11 cellular contexts compared by ENCODE assay signal in genomic region chrX:38458071-38458470, GRCh38.
DNase-seq lines count a peak whose midpoint lies in the region; ATAC-seq and TF ChIP-seq lines count a peak whose summit lies in the region.
"Had no signal": no experiment of that assay in that cellular context is flagged by ENCODE, and none has a peak within 500 bp of the region (broad histone marks: within the 10 kb centered on the region; RNA-seq: fewer than 3 reads in every experiment).

No MANE protein-coding gene starts in this region.

- DNase-seq in NCI-H1092 treated with DMSO at 0.1 percent for 48 hours (lab: John Stamatoyannopoulos, UW): peak; percentile 33
- no peak for DNase-seq in NCI-H1092 (lab: John Stamatoyannopoulos, UW)
- DNase-seq in NCI-H69 (lab: John Stamatoyannopoulos, UW): peak; percentile 0
- DNase-seq in epithelial cell of esophagus (ENCODE audit: low read depth): peak; percentile 32
- DNase-seq in retinal pigment epithelial cell (ENCODE audit: low read depth): no peak
- no peak for DNase-seq in activated T-cell treated with anti-CD3 and anti-CD28 coated beads for 4 hours
- DNase-seq: amniotic stem cell, sigmoid colon had no signal

- ATAC-seq in GM21390 (IDR thresholded peaks at IDR 0.05; ENCODE audit: unreplicated experiment) (no peak), GM21367 (IDR thresholded peaks at IDR 0.05; ENCODE audit: unreplicated experiment) (no peak)

- H3K4me3 ChIP-seq in epithelial cell of esophagus (ENCODE audit: low read length): no peak overlapping the region
- H3K4me3 ChIP-seq in retinal pigment epithelial cell (ENCODE audit: low read length): no peak overlapping the region
- H3K4me3 ChIP-seq: sigmoid colon, thoracic aorta had no signal

- TF ChIP-seq CTCF in epithelial cell of esophagus (IDR thresholded peaks at IDR 0.05; ENCODE audit: insufficient read depth, low read depth, low read length, missing control alignments): peak; percentile 44
- TF ChIP-seq CTCF in retinal pigment epithelial cell (conservative IDR thresholded peaks at IDR 0.05; ENCODE audit: low read depth, low read length): peak; percentile 23

Comparison
In these comparisons a context has a peak if more than half of its experiments do, and no peak if none do; other contexts are left out.
1. DNase-seq: peak in NCI-H1092 treated with DMSO at 0.1 percent for 48 hours (single experiment), NCI-H69 (single experiment) and epithelial cell of esophagus (single experiment); none in NCI-H1092 (single experiment), retinal pigment epithelial cell (single experiment) and activated T-cell treated with anti-CD3 and anti-CD28 coated beads for 4 hours (single experiment).